ENCODE assay signal across 2 cellular contexts in the genomic region with DNA sequence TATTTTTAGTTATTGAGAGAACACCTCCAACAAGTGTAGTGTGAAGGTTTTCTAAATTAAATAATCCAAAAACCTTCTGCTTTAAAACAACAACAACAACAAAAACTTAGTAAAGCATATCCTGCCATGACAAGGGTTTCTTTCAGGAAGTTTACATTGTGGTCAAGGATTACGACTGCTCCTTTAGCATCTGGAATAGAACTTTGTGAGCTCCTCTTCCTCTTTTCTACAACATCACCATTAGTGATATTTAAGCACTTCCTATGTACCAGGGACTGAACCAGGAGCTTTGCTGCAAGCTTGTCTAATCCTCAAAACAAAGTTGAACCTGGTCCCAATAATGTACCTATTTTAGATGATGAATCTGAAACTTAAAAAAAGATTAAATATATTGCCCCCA.
TF ChIP-seq lines count a peak whose summit lies in the region.

No MANE protein-coding gene starts in this region.

TF ChIP-seq in GM12878, 131 proteins besides CTCF, POLR2A, EP300 and RAD21:
- TF ChIP-seq TCF7 (IDR thresholded peaks at IDR 0.05; ENCODE audit: borderline replicate concordance) (no peak), TCF12 (IDR thresholded peaks at IDR 0.05; ENCODE audit: low read depth, low read length) (no peak), SIX5 (IDR thresholded peaks at IDR 0.05; ENCODE audit: low read depth, low read length, severe bottlenecking) (no peak)

TF ChIP-seq in HEK293T, 16 proteins besides CTCF, POLR2A, EP300 and RAD21:
- no peak for TF ChIP-seq TARDBP (IDR thresholded peaks at IDR 0.05)
- TF ChIP-seq, protein P1, sequence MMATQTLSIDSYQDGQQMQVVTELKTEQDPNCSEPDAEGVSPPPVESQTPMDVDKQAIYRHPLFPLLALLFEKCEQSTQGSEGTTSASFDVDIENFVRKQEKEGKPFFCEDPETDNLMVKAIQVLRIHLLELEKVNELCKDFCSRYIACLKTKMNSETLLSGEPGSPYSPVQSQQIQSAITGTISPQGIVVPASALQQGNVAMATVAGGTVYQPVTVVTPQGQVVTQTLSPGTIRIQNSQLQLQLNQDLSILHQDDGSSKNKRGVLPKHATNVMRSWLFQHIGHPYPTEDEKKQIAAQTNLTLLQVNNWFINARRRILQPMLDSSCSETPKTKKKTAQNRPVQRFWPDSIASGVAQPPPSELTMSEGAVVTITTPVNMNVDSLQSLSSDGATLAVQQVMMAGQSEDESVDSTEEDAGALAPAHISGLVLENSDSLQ (IDR thresholded peaks at IDR 0.05) = no peak
- TF ChIP-seq FOXM1 (IDR thresholded peaks at IDR 0.05; ENCODE audit: borderline replicate concordance) = no peak
- no peak for TF ChIP-seq SUZ12 (IDR thresholded peaks at IDR 0.05)
